In the genomic region with DNA sequence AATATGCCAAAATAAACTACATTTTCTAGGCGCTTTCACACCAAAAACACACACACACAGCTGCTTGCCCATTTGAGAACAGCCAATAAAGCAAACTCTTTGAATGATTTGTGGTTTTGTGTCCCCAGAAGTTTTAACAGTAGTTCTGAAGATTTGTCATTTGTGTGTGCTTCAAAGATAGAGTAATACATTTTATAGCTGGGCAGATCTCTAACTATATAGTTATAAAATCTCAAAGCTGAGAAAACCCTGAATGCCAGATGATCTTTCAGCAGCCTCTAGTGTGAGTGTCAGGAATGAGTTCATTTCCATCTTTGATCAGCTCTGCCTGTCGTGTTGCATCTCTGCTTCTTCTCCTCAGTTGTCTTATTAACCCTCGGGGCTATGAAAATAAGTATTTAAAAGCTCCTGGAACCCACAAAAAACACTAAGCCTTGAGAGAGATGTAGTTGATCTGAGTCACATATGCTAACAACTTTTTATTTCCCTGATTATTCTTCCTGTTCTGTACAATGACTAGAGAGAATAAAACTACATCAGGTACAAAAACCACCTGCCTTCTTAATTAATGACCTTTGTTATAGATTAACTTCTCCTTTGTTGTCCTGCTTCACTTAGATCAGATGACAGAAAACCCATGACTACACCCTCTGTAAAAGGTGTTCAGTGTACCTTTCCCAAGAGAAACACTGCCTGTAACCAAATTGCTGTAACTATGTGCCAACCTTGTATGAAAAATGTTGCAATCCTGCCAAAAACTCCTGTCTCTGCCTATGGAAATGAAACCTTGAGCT, we compare ENCODE assay signal across 10 cellular contexts. TPM values are rescaled to one million over a fixed set of nuclear protein-coding genes. Genes with fewer than 3 reads are reported as not detected.
DNase-seq lines count a peak whose midpoint lies in the region; ATAC-seq, FAIRE-seq and TF ChIP-seq lines count a peak whose summit lies in the region.
"Had no signal": no experiment of that assay in that cellular context is flagged by ENCODE, and none has a peak within 500 bp of the region (broad histone marks: within the 10 kb centered on the region; RNA-seq: fewer than 3 reads in every experiment).

No MANE protein-coding gene starts in this region.

- no peaks in the 10 kb centered on the region for H3K27me3 ChIP-seq in CD8-positive, alpha-beta T cell (ENCODE audit: insufficient read depth, low read length)
- no peaks in the 10 kb centered on the region for H3K27me3 ChIP-seq in MM.1S (replicated peaks; ENCODE audit: insufficient read depth, low read length)

- H3K79me2 ChIP-seq in MM.1S (ENCODE audit: low read length): no peaks in the 10 kb centered on the region

- no peaks in the 10 kb centered on the region for H3K27me3 Mint-ChIP-seq in CD8-positive, alpha-beta T cell (ENCODE audit: low read depth)
- H3K27me3 Mint-ChIP-seq: stimulated activated naive B cell treated with anti-CD40 and anti-IgM and Interleukin-4, amounts not matched to agents 10 μg/mL and 1 μg/mL and 100 μg/mL, for 72 hours had no signal

- peak; percentile 64 for FAIRE-seq in colon (lab: Jason Lieb, UNC)

- no peaks in the 10 kb centered on the region for H3K9me3 Mint-ChIP-seq in CD8-positive, alpha-beta T cell
- H3K9me3 Mint-ChIP-seq: stimulated activated naive B cell treated with anti-CD40 and anti-IgM and Interleukin-4, amounts not matched to agents 10 μg/mL and 1 μg/mL and 100 μg/mL, for 72 hours had no signal

- H3K9me2 ChIP-seq in MM.1S (replicated peaks; ENCODE audit: insufficient read depth, low read length): no peaks in the 10 kb centered on the region

- no peaks in the 10 kb centered on the region for H4K20me1 ChIP-seq in MM.1S (ENCODE audit: insufficient read depth, low read length)

- H3K27ac ChIP-seq in CD8-positive, alpha-beta T cell (ENCODE audit: low read depth, low read length): no peak overlapping the region
- no peak overlapping the region for H3K27ac ChIP-seq in MM.1S (ENCODE audit: low read length)

- H3K4me1 Mint-ChIP-seq in CD8-positive, alpha-beta T cell (ENCODE audit: low read depth): peaks cover 25% of the 10 kb centered on the region

- peaks cover 8% of the 10 kb centered on the region for H3K4me1 ChIP-seq in CD8-positive, alpha-beta T cell (ENCODE audit: insufficient read depth, low read length)
- peaks cover 9% of the 10 kb centered on the region; the same call in 1 of the 2 replicates for H3K4me1 ChIP-seq in MM.1S (ENCODE audit: low read length)

- H3K4me2 ChIP-seq in MM.1S (ENCODE audit: low read depth, low read length): no peak overlapping the region

- no peaks in the 10 kb centered on the region for H3K36me3 ChIP-seq in CD8-positive, alpha-beta T cell (ENCODE audit: insufficient read depth, low read length)
- no peaks in the 10 kb centered on the region for H3K36me3 ChIP-seq in MM.1S (replicated peaks; ENCODE audit: insufficient read depth, low read length)

- H3K36me3 Mint-ChIP-seq in CD8-positive, alpha-beta T cell: no peaks in the 10 kb centered on the region
- H3K36me3 Mint-ChIP-seq: stimulated activated naive B cell treated with anti-CD40 and anti-IgM and Interleukin-4, amounts not matched to agents 10 μg/mL and 1 μg/mL and 100 μg/mL, for 72 hours had no signal

- peak overlapping the region; percentile 9 for H3K4me3 Mint-ChIP-seq in CD8-positive, alpha-beta T cell

- no peak overlapping the region for H3K9ac ChIP-seq in MM.1S (ENCODE audit: low read length)

- no peak for DNase-seq in CD8-positive, alpha-beta T cell
- DNase-seq in NCI-H146 treated with DMSO at 0.1 percent for 48 hours (lab: John Stamatoyannopoulos, UW; ENCODE audit: unreplicated experiment) (peak; percentile 77), mucosa of gallbladder (ENCODE audit: low spot score) (peak; percentile 52), MM.1S (no peak), Right ventricle myocardium superior (no peak), NCI-H510A (lab: John Stamatoyannopoulos, UW) (no peak)
- DNase-seq: activated naive CD4-positive, alpha-beta T cell treated with Interleukin-2 at 50 U/mL for 16 hours; stimulated activated naive B cell treated with anti-CD40 and anti-IgM and Interleukin-4, amounts not matched to agents 10 μg/mL and 1 μg/mL and 100 μg/mL, for 72 hours had no signal

- no peak overlapping the region for H3K4me3 ChIP-seq in CD8-positive, alpha-beta T cell (ENCODE audit: low read depth, low read length)
- H3K4me3 ChIP-seq in MM.1S (ENCODE audit: low read length): no peak overlapping the region

- ATAC-seq in CD8-positive, alpha-beta T cell: no peak
- ATAC-seq in Right ventricle myocardium superior (ENCODE audit: poor library complexity): no peak
- ATAC-seq in HG03469 (IDR thresholded peaks at IDR 0.05; ENCODE audit: unreplicated experiment): no peak
- ATAC-seq: stimulated activated naive B cell treated with anti-CD40 and anti-IgM and Interleukin-4, amounts not matched to agents 10 μg/mL and 1 μg/mL and 100 μg/mL, for 72 hours had no signal

- POLR2A ChIA-PET in CD8-positive, alpha-beta T cell (lab: Charles Lee): interaction anchor here (0.6 to 2.1 kb wide), 4 partner anchors 9 to 150 kb away, joined by 3 to 5 read pairs (median 4); a partner anchor contains a TSS

- H2AFZ ChIP-seq in MM.1S (ENCODE audit: low read length): no peak overlapping the region

- CTCF ChIA-PET in CD8-positive, alpha-beta T cell (lab: Charles Lee): interaction anchor here (0.7 to 2.2 kb wide), 9 partner anchors 50 to 234 kb away, joined by 3 to 9 read pairs (median 4); a partner anchor contains a TSS

- no peak overlapping the region for H3K27ac Mint-ChIP-seq in CD8-positive, alpha-beta T cell
- H3K27ac Mint-ChIP-seq: stimulated activated naive B cell treated with anti-CD40 and anti-IgM and Interleukin-4, amounts not matched to agents 10 μg/mL and 1 μg/mL and 100 μg/mL, for 72 hours had no signal

- no peak for TF ChIP-seq CTCF in CD8-positive, alpha-beta T cell (IDR thresholded peaks at IDR 0.05)
- no peak for TF ChIP-seq CTCF in MM.1S (IDR thresholded peaks at IDR 0.05; ENCODE audit: low read length)

- H3F3A ChIP-seq in MM.1S (ENCODE audit: insufficient read depth, low read length): peaks cover 4% of the 10 kb centered on the region

- H3K9me3 ChIP-seq in CD8-positive, alpha-beta T cell (ENCODE audit: low read length): no peaks in the 10 kb centered on the region
- H3K9me3 ChIP-seq in MM.1S (replicated peaks; ENCODE audit: insufficient read depth, low read length): no peaks in the 10 kb centered on the region

- intact Hi-C loops in CD8-positive, alpha-beta T cell (cut with DNase I, micrococcal nuclease): loop anchor here (2.0 to 10.0 kb wide), 3 partner anchors 50 to 712 kb away; no protein-coding TSS in a partner anchor
- intact Hi-C loops in Right ventricle myocardium superior (cut with DNase I): loop anchor here (10.0 kb wide), 1 partner anchor 710 kb away; no protein-coding TSS in a partner anchor

RNA-seq across cellular contexts. Expression of a gene that starts 30.0 kb away (rescaled TPM):
- total RNA-seq in CD8-positive, alpha-beta T cell: under 1 TPM; 0.25 to 0.79 TPM
- total RNA-seq in mucosa of gallbladder (279 TPM), Right ventricle myocardium superior (not detected)

Comparison
In these comparisons a context has a peak if more than half of its experiments do, and no peak if none do; other contexts are left out.
1. DNase-seq: peak in NCI-H146 treated with DMSO at 0.1 percent for 48 hours (single experiment) and mucosa of gallbladder (single experiment); none in CD8-positive, alpha-beta T cell (0 of 7), MM.1S (single experiment), Right ventricle myocardium superior (single experiment) and NCI-H510A (single experiment).
2. RNA of a gene that starts 30.0 kb away (total RNA-seq): 279 TPM in mucosa of gallbladder (single experiment); 0.25 to 0.79 TPM in CD8-positive, alpha-beta T cell and not detected in Right ventricle myocardium superior (single experiment); every median in the first group is over 100 times any median in the second.